ENCODE assay signal across 33 cellular contexts in genomic region chr7:95367606-95368005, GRCh38. TPM values are rescaled to one million over a fixed set of nuclear protein-coding genes. Genes with fewer than 3 reads are reported as not detected.
DNase-seq lines count a peak whose midpoint lies in the region; ATAC-seq and TF ChIP-seq lines count a peak whose summit lies in the region.
"Had no signal": no experiment of that assay in that cellular context is flagged by ENCODE, and none has a peak within 500 bp of the region (broad histone marks: within the 10 kb centered on the region; RNA-seq: fewer than 3 reads in every experiment).

No MANE protein-coding gene starts in this region.

- H3K27me3 ChIP-seq in mammary epithelial cell (ENCODE audit: insufficient read depth, low read length) (no peaks in the 10 kb centered on the region), aorta (ENCODE audit: control insufficient read depth in 1 of 2, insufficient read depth in 2 of 2, low read length in 1 of 2) (no peaks in the 10 kb centered on the region), thyroid gland (no peaks in the 10 kb centered on the region)
- H3K27me3 ChIP-seq: esophagus muscularis mucosa, heart left ventricle, right atrium auricular region had no signal

- no peaks in the 10 kb centered on the region for H3K9me3 ChIP-seq in mammary epithelial cell (replicated peaks; ENCODE audit: insufficient read depth, low read length)
- no peaks in the 10 kb centered on the region for H3K9me3 ChIP-seq in aorta (ENCODE audit: control insufficient read depth, low read length)
- H3K9me3 ChIP-seq in thyroid gland = no peaks in the 10 kb centered on the region
- H3K9me3 ChIP-seq: esophagus muscularis mucosa, heart left ventricle, left ventricle myocardium inferior, right atrium auricular region had no signal

- in situ Hi-C loops in mammary epithelial cell (cut with MboI; ENCODE audit: low sequenced_read_pairs in 2 of 2) = no loop called here

- H3K9me3 Mint-ChIP-seq in MCF 10A (ENCODE audit: unreplicated experiment) = no peaks in the 10 kb centered on the region
- H3K9me3 Mint-ChIP-seq: activated B cell treated with CpG ODN at 0.5 μM for 24 hours; activated T-cell treated with anti-CD3 and anti-CD28 coated beads, Interleukin-2, amount 50 U/mL, for 4 hours; CD4-positive, alpha-beta T cell; effector memory CD8-positive, alpha-beta T cell; stimulated activated naive B cell treated with anti-CD40 and anti-IgM and Interleukin-4, amounts not matched to agents 10 μg/mL and 1 μg/mL and 100 μg/mL, for 72 hours had no signal

- no TSS peak for BruUV-seq in mammary epithelial cell (replicated peaks; lab: Mats Ljungman, UMichigan)
- no TSS peak for BruUV-seq in MCF 10A (replicated peaks; lab: Mats Ljungman, UMichigan)

- dilution Hi-C loops in mammary epithelial cell (cut with HindIII; ENCODE audit: low sequenced_read_pairs) = no loop called here

- POLR2A ChIA-PET in MCF 10A (lab: Yijun Ruan, JAX) = interaction anchor here (0.6 kb wide), 1 partner anchor 67 kb away, joined by 3 read pairs; the partner anchor contains the start of gene PON2

- H2AFZ ChIP-seq in mammary epithelial cell (ENCODE audit: low read depth, low read length) = no peak overlapping the region

- no peaks in the 10 kb centered on the region for H3K36me3 Mint-ChIP-seq in MCF 10A (ENCODE audit: insufficient read depth, unreplicated experiment)
- H3K36me3 Mint-ChIP-seq: activated CD8-positive, alpha-beta memory T cell treated with anti-CD3 and anti-CD28 coated beads, Interleukin-2, amount 10 ng/mL, durations not matched to agents 7 days and 5 days; stimulated activated naive B cell treated with anti-CD40 and anti-IgM and Interleukin-4, amounts not matched to agents 10 μg/mL and 1 μg/mL and 100 μg/mL, for 72 hours had no signal

- H3K4me1 Mint-ChIP-seq in MCF 10A (ENCODE audit: insufficient read depth, unreplicated experiment) = peaks cover 12% of the 10 kb centered on the region
- H3K4me1 Mint-ChIP-seq: activated B cell treated with CpG ODN at 0.5 μM for 24 hours; activated CD8-positive, alpha-beta memory T cell treated with anti-CD3 and anti-CD28 coated beads, Interleukin-2, amount 10 ng/mL, durations not matched to agents 7 days and 5 days; stimulated activated naive B cell treated with anti-CD40 and anti-IgM and Interleukin-4, amounts not matched to agents 10 μg/mL and 1 μg/mL and 100 μg/mL, for 72 hours had no signal

- H3K36me3 ChIP-seq in mammary epithelial cell (ENCODE audit: insufficient read depth, low read length) (no peaks in the 10 kb centered on the region), aorta (ENCODE audit: control insufficient read depth in 1 of 2, insufficient read depth in 2 of 2, low read length in 1 of 2) (no peaks in the 10 kb centered on the region), thyroid gland (no peaks in the 10 kb centered on the region)
- H3K36me3 ChIP-seq: esophagus muscularis mucosa, left ventricle myocardium inferior, right atrium auricular region had no signal

- H3K27me3 Mint-ChIP-seq in MCF 10A (ENCODE audit: insufficient read depth, unreplicated experiment) = no peaks in the 10 kb centered on the region
- H3K27me3 Mint-ChIP-seq: activated B cell treated with CpG ODN at 0.5 μM for 24 hours had no signal

- H3K27ac ChIP-seq in mammary epithelial cell (ENCODE audit: insufficient read depth, low read depth, low read length) (no peak overlapping the region), aorta (ENCODE audit: low read depth in 1 of 2, low read length in 2 of 2) (no peak overlapping the region), thyroid gland (no peak overlapping the region)
- H3K27ac ChIP-seq: esophagus muscularis mucosa, heart left ventricle, left ventricle myocardium inferior, right atrium auricular region, SK-N-MC had no signal

- CTCF ChIA-PET in mammary epithelial cell (lab: Charles Lee; ENCODE audit: low non-redundant PET) = no interaction called here
- CTCF ChIA-PET in MCF 10A (lab: Yijun Ruan, JAX) = interaction anchor here (0.7 kb wide), 1 partner anchor 10 kb away, joined by 3 read pairs; no protein-coding TSS in a partner anchor

- TF ChIP-seq POLR2A in thyroid gland (IDR thresholded peaks at IDR 0.05) = no peak

- H3K4me3 ChIP-seq in mammary epithelial cell (replicated peaks in 1 of 3; ENCODE audit: insufficient read depth in 1 of 3, low read depth in 2 of 3, low read length in 3 of 3) = no peak overlapping the region
- no peak overlapping the region for H3K4me3 ChIP-seq in aorta (ENCODE audit: low read length in 2 of 2)
- H3K4me3 ChIP-seq in thyroid gland (replicated peaks in 1 of 3) = no peak overlapping the region
- H3K4me3 ChIP-seq: esophagus muscularis mucosa, heart left ventricle, left ventricle myocardium inferior, right atrium auricular region, SK-N-MC had no signal

- H3K4me1 ChIP-seq in mammary epithelial cell (ENCODE audit: insufficient read depth, low read length) (no peaks in the 10 kb centered on the region), aorta (ENCODE audit: control insufficient read depth in 1 of 2, insufficient read depth in 2 of 2, low read length in 2 of 2) (no peaks in the 10 kb centered on the region), thyroid gland (no peaks in the 10 kb centered on the region)
- H3K4me1 ChIP-seq: esophagus muscularis mucosa, heart left ventricle, left ventricle myocardium inferior, right atrium auricular region had no signal

- H4K20me1 ChIP-seq in mammary epithelial cell (ENCODE audit: insufficient read depth, low read length) = no peaks in the 10 kb centered on the region

- peak; percentile 96 for ATAC-seq in esophagus mucosa
- ATAC-seq in aorta (ENCODE audit: low FRiP score) = no peak
- ATAC-seq in GM19463 (IDR thresholded peaks at IDR 0.05; ENCODE audit: unreplicated experiment) = no peak
- ATAC-seq: activated CD8-positive, alpha-beta memory T cell treated with anti-CD3 and anti-CD28 coated beads, Interleukin-2, amount 10 ng/mL, durations not matched to agents 7 days and 5 days; activated T-cell treated with anti-CD3 and anti-CD28 coated beads, Interleukin-2, amount 50 U/mL, for 4 hours; effector memory CD8-positive, alpha-beta T cell; HCT116; heart left ventricle; HepG2; stimulated activated naive B cell treated with anti-CD40 and anti-IgM and Interleukin-4, amounts not matched to agents 10 μg/mL and 1 μg/mL and 100 μg/mL, for 72 hours had no signal

- TF ChIP-seq CTCF in mammary epithelial cell (conservative IDR thresholded peaks at IDR 0.05 in 1 of 2, IDR thresholded peaks at IDR 0.05 in 1 of 2; ENCODE audit: extremely low read depth in 1 of 2, insufficient read depth in 1 of 2, low read depth in 1 of 2, low read length in 2 of 2) = no peak
- TF ChIP-seq CTCF in MCF 10A (IDR thresholded peaks at IDR 0.05; ENCODE audit: unreplicated experiment) = no peak
- no peak for TF ChIP-seq CTCF in thyroid gland (IDR thresholded peaks at IDR 0.05)

- H3K27ac Mint-ChIP-seq in MCF 10A (ENCODE audit: low read depth, unreplicated experiment) = no peak overlapping the region
- H3K27ac Mint-ChIP-seq: activated B cell treated with CpG ODN at 0.5 μM for 24 hours; activated CD8-positive, alpha-beta memory T cell treated with anti-CD3 and anti-CD28 coated beads, Interleukin-2, amount 10 ng/mL, durations not matched to agents 7 days and 5 days; CD4-positive, alpha-beta T cell; effector memory CD8-positive, alpha-beta T cell; stimulated activated naive B cell treated with anti-CD40 and anti-IgM and Interleukin-4, amounts not matched to agents 10 μg/mL and 1 μg/mL and 100 μg/mL, for 72 hours had no signal

- no peaks in the 10 kb centered on the region for H3K79me2 ChIP-seq in mammary epithelial cell (ENCODE audit: insufficient read depth, low read length)

- 80% methylated on average over 1 of the region's 1 CpG for WGBS in mammary epithelial cell (ENCODE audit: low coverage, missing lambda C conversion rate)
- WGBS in aorta, 2 donors = 82% methylated on average over 1 of the region's 1 CpG
- 83 to 85% methylated on average over 1 of the region's 1 CpG for WGBS in thyroid gland, 2 donors

- H3K4me2 ChIP-seq in mammary epithelial cell (ENCODE audit: insufficient read depth, low read depth, low read length) = no peak overlapping the region

- intact Hi-C loops in mammary epithelial cell (cut with micrococcal nuclease) = no loop called here
- intact Hi-C loops in MCF 10A (cut with micrococcal nuclease) = no loop called here
- intact Hi-C loops in aorta (cut with DNase I) = no loop called here
- intact Hi-C loops in thyroid gland (cut with DNase I) = no loop called here

- H3K9ac ChIP-seq in mammary epithelial cell (ENCODE audit: insufficient read depth, low read length) = no peak overlapping the region

- DNase-seq in mammary epithelial cell = peak; percentile 22
- no peak for DNase-seq in MCF 10A (ENCODE audit: unreplicated experiment)
- peak; percentile 82 for DNase-seq in NCI-H510A treated with DMSO at 0.1 percent for 48 hours (lab: John Stamatoyannopoulos, UW)
- no peak for DNase-seq in aorta
- DNase-seq in thyroid gland = no peak
- DNase-seq: activated B cell treated with CpG ODN at 0.5 μM for 24 hours; activated CD4-positive, alpha-beta T cell treated with anti-CD3 and anti-CD28 coated beads, Interleukin-2, amount 50 U/mL, for 1 hour; activated CD8-positive, alpha-beta memory T cell treated with anti-CD3 and anti-CD28 coated beads, Interleukin-2, amount 10 ng/mL, durations not matched to agents 7 days and 5 days; activated gamma-delta T cell treated with Interleukin-2 at 50 U/mL for 16 hours; activated T-cell treated with anti-CD3 and anti-CD28 coated beads, Interleukin-2, amount 50 U/mL, for 4 hours; CD4-positive, alpha-beta T cell; central memory CD4-positive, alpha-beta T cell; cortex of kidney; effector memory CD8-positive, alpha-beta T cell; foreskin melanocyte; heart left ventricle; islet precursor cell; left ventricle myocardium inferior; NCI-H1436 treated with DMSO at 0.1 percent for 48 hours; small intestine; stimulated activated naive B cell treated with anti-CD40 and anti-IgM and Interleukin-4, amounts not matched to agents 10 μg/mL and 1 μg/mL and 100 μg/mL, for 72 hours; substantia nigra had no signal

- no peak overlapping the region for H3K4me3 Mint-ChIP-seq in MCF 10A (ENCODE audit: unreplicated experiment)
- H3K4me3 Mint-ChIP-seq: activated B cell treated with CpG ODN at 0.5 μM for 24 hours; activated CD8-positive, alpha-beta memory T cell treated with anti-CD3 and anti-CD28 coated beads, Interleukin-2, amount 10 ng/mL, durations not matched to agents 7 days and 5 days; activated T-cell treated with anti-CD3 and anti-CD28 coated beads, Interleukin-2, amount 50 U/mL, for 4 hours; CD4-positive, alpha-beta T cell; effector memory CD8-positive, alpha-beta T cell; stimulated activated naive B cell treated with anti-CD40 and anti-IgM and Interleukin-4, amounts not matched to agents 10 μg/mL and 1 μg/mL and 100 μg/mL, for 72 hours had no signal

RNA-seq across cellular contexts. Expression of gene PON3, which starts 28.6 kb away (rescaled TPM):
- under 1 TPM in 1 of 2 donors, not detected in 1; 0.50 TPM for total RNA-seq in mammary epithelial cell
- polyA plus RNA-seq in mammary epithelial cell = 0.69 TPM
- polyA minus RNA-seq in mammary epithelial cell = not detected
- not detected in 2 replicates for total RNA-seq in MCF 10A (2022)
- 2.0 TPM for total RNA-seq in esophagus mucosa
- total RNA-seq in aorta = 1 to 10 TPM in 1 of 2 donors, under 1 TPM in 1; 0.55 to 5.5 TPM
- polyA plus RNA-seq in aorta = 1 to 10 TPM in 1 of 2 donors, not detected in 1; 2.5 TPM
- total RNA-seq in thyroid gland = 10 to 100 TPM in 2 of 4 donors, 1 to 10 TPM in 2; 4.2 to 11.8 (median 8.6) TPM
- total RNA-seq: activated B cell treated with CpG ODN at 0.5 μM for 24 hours; activated T-cell treated with anti-CD3 and anti-CD28 coated beads, Interleukin-2, amount 50 U/mL, for 4 hours; CD4-positive, alpha-beta T cell; G401; myocyte; T-helper 1 cell treated with Interleukin-12 subunit alpha and Interleukin-12 subunit beta and Interleukin-4 antibody, amounts not matched to agents 30 ng/mL and 1 ng/mL, for 36 hours had no signal

RNA-seq across cellular contexts. Expression of gene PON1, which starts 43.3 kb away (rescaled TPM):
- total RNA-seq in mammary epithelial cell = not detected
- polyA plus RNA-seq in mammary epithelial cell = not detected
- polyA minus RNA-seq in mammary epithelial cell = not detected
- not detected in 2 replicates for total RNA-seq in MCF 10A (2022)
- not detected for total RNA-seq in esophagus mucosa
- not detected for total RNA-seq in aorta
- not detected for polyA plus RNA-seq in aorta
- total RNA-seq in thyroid gland = not detected
- total RNA-seq: activated B cell treated with CpG ODN at 0.5 μM for 24 hours; activated CD8-positive, alpha-beta memory T cell treated with anti-CD3 and anti-CD28 coated beads, Interleukin-2, amount 10 ng/mL, durations not matched to agents 7 days and 5 days; CD4-positive, alpha-beta T cell; esophagus muscularis mucosa; G401; left ventricle myocardium inferior; myocyte; right atrium auricular region; T-helper 1 cell treated with Interleukin-12 subunit alpha and Interleukin-12 subunit beta and Interleukin-4 antibody, amounts not matched to agents 30 ng/mL and 1 ng/mL, for 36 hours; urinary bladder had no signal

Comparison
In these comparisons a context has a peak if more than half of its experiments do, and no peak if none do; other contexts are left out.
1. DNase-seq: peak in mammary epithelial cell (single experiment) and NCI-H510A treated with DMSO at 0.1 percent for 48 hours (single experiment); none in MCF 10A (single experiment), aorta (0 of 2) and thyroid gland (0 of 2).